8 cellular contexts compared by ENCODE assay signal in the genomic region with DNA sequence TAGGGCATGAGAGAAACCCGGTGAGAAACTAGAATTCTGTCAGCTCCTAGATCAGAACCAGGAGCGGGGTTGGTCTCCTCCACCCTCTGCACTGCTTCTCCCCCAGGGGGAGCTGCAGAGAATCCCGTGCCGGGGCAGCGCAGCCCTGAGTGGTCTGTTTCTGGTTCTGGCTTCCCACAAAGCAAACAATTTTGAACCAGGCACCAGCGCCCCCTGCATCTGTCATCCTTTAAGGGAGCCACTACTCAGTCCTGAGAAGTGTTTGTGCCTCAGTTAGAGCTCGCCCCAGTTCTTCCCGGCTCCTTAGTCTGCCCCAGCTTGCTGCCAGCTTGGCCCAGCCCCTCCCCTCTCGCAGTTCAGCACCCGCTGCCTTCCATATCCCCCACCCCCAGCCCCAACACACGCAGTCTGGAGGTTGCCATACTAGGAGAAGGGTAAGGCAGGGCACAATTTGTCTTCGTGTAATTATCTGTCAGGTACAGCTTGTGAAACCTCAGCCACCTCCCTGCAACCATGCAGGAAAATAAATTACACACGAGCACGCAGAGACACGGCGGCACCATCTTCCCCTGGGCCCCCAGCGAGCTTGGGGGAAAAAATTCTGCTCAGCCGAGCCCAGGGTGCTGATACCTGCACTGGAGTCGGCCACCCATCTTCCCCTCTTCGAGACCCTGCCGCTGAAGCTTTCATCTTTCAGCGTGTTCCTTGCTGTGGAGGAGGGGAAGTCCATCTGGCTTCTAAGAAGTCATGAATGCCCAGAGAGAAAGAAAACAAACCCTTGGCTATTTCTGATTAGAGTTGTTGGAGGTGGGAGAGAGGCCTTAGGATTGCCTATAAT.
DNase-seq lines count a peak whose midpoint lies in the region; ATAC-seq and TF ChIP-seq lines count a peak whose summit lies in the region.

No MANE protein-coding gene starts in this region.

- no peak overlapping the region for H3K27ac Mint-ChIP-seq in activated naive CD8-positive, alpha-beta T cell treated with anti-CD3 and anti-CD28 coated beads for 36 hours

- ATAC-seq in GM21515 (IDR thresholded peaks at IDR 0.05; ENCODE audit: unreplicated experiment), result no peak

- intact Hi-C loops in PC-9 (cut with micrococcal nuclease; ENCODE audit: unreplicated experiment), result no loop called here

- no peak overlapping the region for H2AFZ ChIP-seq in PC-9

- no peaks in the 10 kb centered on the region for H4K20me1 ChIP-seq in PC-9 (ENCODE audit: insufficient read depth)

- H3K4me1 Mint-ChIP-seq in activated naive CD8-positive, alpha-beta T cell treated with anti-CD3 and anti-CD28 coated beads for 36 hours, result peaks cover 6% of the 10 kb centered on the region

- BruUV-seq in PC-9 (replicated peaks; lab: Mats Ljungman, UMichigan), result no TSS peak

- TF ChIP-seq CTCF in 22Rv1 (IDR thresholded peaks at IDR 0.05), result peak; percentile 73
- peak; percentile 65 for TF ChIP-seq CTCF in GM12874 (IDR thresholded peaks at IDR 0.05; ENCODE audit: insufficient read depth, low read depth, low read length)
- peak; percentile 34; the same call in 1 of the 2 replicates for TF ChIP-seq CTCF in PC-9 (conservative IDR thresholded peaks at IDR 0.05)
- peak in 1 of 2 donors; percentile 76 for TF ChIP-seq CTCF in right atrium auricular region (IDR thresholded peaks at IDR 0.05)

- no peaks in the 10 kb centered on the region for H3K9me2 ChIP-seq in PC-9 (ENCODE audit: insufficient read depth)

- no peak overlapping the region for H3K27ac ChIP-seq in 22Rv1
- no peak overlapping the region for H3K27ac ChIP-seq in PC-9
- no peak overlapping the region for H3K27ac ChIP-seq in right atrium auricular region

- peak in 1 of 2 experiments; percentile 41 for DNase-seq in PC-9
- peak; percentile 41 for DNase-seq in activated naive CD8-positive, alpha-beta T cell treated with anti-CD3 and anti-CD28 coated beads for 36 hours
- DNase-seq in right atrium auricular region (ENCODE audit: low spot score), result peak; percentile 68
- no peak for DNase-seq in skeletal muscle cell (ENCODE audit: low read depth)
- no peak for DNase-seq in NCI-H1105 (lab: John Stamatoyannopoulos, UW)

- peaks cover 56% of the 10 kb centered on the region for H3K27me3 ChIP-seq in PC-9 (ENCODE audit: insufficient read depth, low read depth)
- no peaks in the 10 kb centered on the region for H3K27me3 ChIP-seq in right atrium auricular region

- no peaks in the 10 kb centered on the region for H3K9me3 Mint-ChIP-seq in activated naive CD8-positive, alpha-beta T cell treated with anti-CD3 and anti-CD28 coated beads for 36 hours

- H3K4me2 ChIP-seq in PC-9, result no peak overlapping the region

- H3K9me3 ChIP-seq in PC-9 (ENCODE audit: insufficient read depth, low read depth) (no peaks in the 10 kb centered on the region), right atrium auricular region (no peaks in the 10 kb centered on the region)

- POLR2A ChIA-PET in PC-9 (lab: Charles Lee; ENCODE audit: unreplicated experiment), result no interaction called here

- H3K4me3 ChIP-seq in PC-9, result no peak overlapping the region
- H3K4me3 ChIP-seq in right atrium auricular region, result peak overlapping the region; percentile 17 to 18
- peak overlapping the region; percentile 14 for H3K4me3 ChIP-seq in skeletal muscle cell (ENCODE audit: low read depth, low read length)

- CTCF ChIA-PET in PC-9 (lab: Charles Lee), result interaction anchor here (0.6 to 1.2 kb wide), 7 partner anchors 17 to 254 kb away, joined by 3 to 5 read pairs (median 3); no protein-coding TSS in a partner anchor

- H3K36me3 ChIP-seq in PC-9 (ENCODE audit: low read depth) (no peaks in the 10 kb centered on the region), right atrium auricular region (no peaks in the 10 kb centered on the region)

- H3F3A ChIP-seq in PC-9 (ENCODE audit: insufficient read depth, low read depth), result no peaks in the 10 kb centered on the region

- no peaks in the 10 kb centered on the region for H3K36me3 Mint-ChIP-seq in activated naive CD8-positive, alpha-beta T cell treated with anti-CD3 and anti-CD28 coated beads for 36 hours

- H3K4me3 Mint-ChIP-seq in activated naive CD8-positive, alpha-beta T cell treated with anti-CD3 and anti-CD28 coated beads for 36 hours, result peak overlapping the region; percentile 51

- H3K4me1 ChIP-seq in PC-9 (replicated peaks; ENCODE audit: insufficient read depth), result no peaks in the 10 kb centered on the region
- peaks cover 0 to 13% of the 10 kb centered on the region in 2 donors for H3K4me1 ChIP-seq in right atrium auricular region

- H3K79me2 ChIP-seq in PC-9 (ENCODE audit: low read depth), result no peaks in the 10 kb centered on the region

- H3K27me3 Mint-ChIP-seq in activated naive CD8-positive, alpha-beta T cell treated with anti-CD3 and anti-CD28 coated beads for 36 hours, result peaks cover 77% of the 10 kb centered on the region

Comparison
In these comparisons a context has a peak if more than half of its experiments do, and no peak if none do; other contexts are left out.
1. DNase-seq: peak in activated naive CD8-positive, alpha-beta T cell treated with anti-CD3 and anti-CD28 coated beads for 36 hours (single experiment) and right atrium auricular region (single experiment); none in skeletal muscle cell (single experiment) and NCI-H1105 (single experiment).